In the genomic region with DNA sequence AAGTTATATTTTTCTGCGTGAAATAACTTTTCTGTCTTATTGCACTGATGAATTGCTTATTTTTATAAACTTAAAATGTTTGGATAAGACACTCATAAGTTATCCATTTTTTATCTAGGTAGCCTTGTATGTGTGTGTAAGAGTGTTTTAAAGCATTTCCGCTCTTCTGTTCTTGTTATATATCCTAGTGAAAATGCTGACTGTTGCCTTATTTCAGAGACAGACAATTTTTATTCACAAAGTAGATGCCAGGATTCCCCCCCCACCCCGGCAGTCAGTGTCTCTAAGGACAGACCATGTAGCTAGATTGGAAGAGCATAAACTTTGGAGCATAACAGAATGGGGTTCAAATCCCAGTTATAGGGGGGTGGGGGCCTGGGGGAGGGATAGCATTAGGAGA, we compare ENCODE assay signal across 10 cellular contexts. TPM values are rescaled to one million over a fixed set of nuclear protein-coding genes. Genes with fewer than 3 reads are reported as not detected.
DNase-seq lines count a peak whose midpoint lies in the region; TF ChIP-seq lines count a peak whose summit lies in the region.
"Had no signal": no experiment of that assay in that cellular context is flagged by ENCODE, and none has a peak within 500 bp of the region (broad histone marks: within the 10 kb centered on the region; RNA-seq: fewer than 3 reads in every experiment).

No MANE protein-coding gene starts in this region.

- H2AFZ ChIP-seq in OCI-LY1 (ENCODE audit: low read length) (no peak overlapping the region), neural progenitor cell (replicated peaks) (no peak overlapping the region)

- 60 to 90% methylated on average over 1 to 3 of the region's 3 CpGs for WGBS in ectodermal cell, 2 experiments

- peaks cover 2% of the 10 kb centered on the region for H3K27me3 Mint-ChIP-seq in neural progenitor cell (ENCODE audit: insufficient read depth, low read depth)

- H3K27ac Mint-ChIP-seq in neural progenitor cell: no peak overlapping the region

- H3K36me3 ChIP-seq in OCI-LY1 (ENCODE audit: insufficient read depth, low read length) (peaks cover 41% of the 10 kb centered on the region; the same call in 1 of the 2 replicates), ectodermal cell (ENCODE audit: control insufficient read depth, insufficient read depth, low read length) (peaks cover 2% of the 10 kb centered on the region), neural progenitor cell (no peaks in the 10 kb centered on the region)
- H3K36me3 ChIP-seq: gastrocnemius medialis had no signal

- H3K27ac ChIP-seq in OCI-LY1 (ENCODE audit: low read depth, low read length, poor library complexity, severe bottlenecking): peak overlapping the region; percentile 21
- H3K27ac ChIP-seq in ectodermal cell (ENCODE audit: insufficient read depth, low read depth, low read length, poor library complexity, severe bottlenecking): no peak overlapping the region
- H3K27ac ChIP-seq in neural progenitor cell: no peak overlapping the region

- H3K4me3 ChIP-seq in GM12864 (ENCODE audit: low read depth, low read length) (peak overlapping the region; percentile 21; the same call in 1 of the 2 replicates), OCI-LY1 (ENCODE audit: low read depth, low read length, poor library complexity, severe bottlenecking) (peak overlapping the region; percentile 87), ectodermal cell (ENCODE audit: insufficient read depth, low read depth, low read length) (peak overlapping the region; percentile 98), neural progenitor cell (peak overlapping the region; percentile 88)

- no peaks in the 10 kb centered on the region for H3K9me3 Mint-ChIP-seq in neural progenitor cell

- H3K4me1 Mint-ChIP-seq in neural progenitor cell: peaks cover 50% of the 10 kb centered on the region

- H3K4me2 ChIP-seq in OCI-LY1 (ENCODE audit: low read length) (peak overlapping the region; percentile 96), neural progenitor cell (peak overlapping the region; percentile 83)

- H3F3A ChIP-seq in OCI-LY1 (ENCODE audit: insufficient read depth, low read length): no peaks in the 10 kb centered on the region
- H3F3A ChIP-seq in neural progenitor cell (ENCODE audit: low read depth): peaks cover 15% of the 10 kb centered on the region

- peak overlapping the region; percentile 99 for H3K4me3 Mint-ChIP-seq in neural progenitor cell

- no peaks in the 10 kb centered on the region for H4K20me1 ChIP-seq in OCI-LY1 (ENCODE audit: insufficient read depth, low read length)
- H4K20me1 ChIP-seq in neural progenitor cell (ENCODE audit: low read depth): peaks cover 60% of the 10 kb centered on the region

- TF ChIP-seq CTCF in GM12864 (IDR thresholded peaks at IDR 0.05; ENCODE audit: low read depth, low read length, missing control alignments): no peak
- TF ChIP-seq CTCF in OCI-LY1 (IDR thresholded peaks at IDR 0.05; ENCODE audit: low read length): no peak
- TF ChIP-seq CTCF in neural progenitor cell (IDR thresholded peaks at IDR 0.05): no peak

- H3K4me1 ChIP-seq in OCI-LY1 (ENCODE audit: insufficient read depth, low read length, severe bottlenecking) (peaks cover 59% of the 10 kb centered on the region), ectodermal cell (ENCODE audit: control insufficient read depth, insufficient read depth, low read length) (peaks cover 18% of the 10 kb centered on the region), neural progenitor cell (peaks cover 36% of the 10 kb centered on the region)

- peaks cover 66% of the 10 kb centered on the region for H3K79me2 ChIP-seq in OCI-LY1 (ENCODE audit: insufficient read depth, low read length)
- peaks cover 66% of the 10 kb centered on the region for H3K79me2 ChIP-seq in neural progenitor cell (ENCODE audit: low read depth)

- DNase-seq in GM12864 (ENCODE audit: low read depth): no peak
- DNase-seq in neural progenitor cell (ENCODE audit: low spot score): no peak
- no peak for DNase-seq in cerebellum (ENCODE audit: low spot score)
- no peak for DNase-seq in stimulated activated CD4-positive, alpha-beta T cell treated with anti-CD3 and anti-CD28 coated beads, Interleukin-2, amount 100 ng/mL, for 48 hours
- DNase-seq in NCI-H1048 (lab: John Stamatoyannopoulos, UW): no peak
- no peak for DNase-seq in NCI-H2081 (lab: John Stamatoyannopoulos, UW)
- DNase-seq: gastrocnemius medialis, NCI-H2081 treated with DMSO at 0.1 percent for 48 hours had no signal

- peak overlapping the region; percentile 93 for H3K9ac ChIP-seq in OCI-LY1 (ENCODE audit: low read length)
- peak overlapping the region; percentile 85 for H3K9ac ChIP-seq in neural progenitor cell

- H3K27me3 ChIP-seq in OCI-LY1 (ENCODE audit: insufficient read depth, low read length) (no peaks in the 10 kb centered on the region), ectodermal cell (ENCODE audit: control insufficient read depth, insufficient read depth, low read length, poor library complexity, severe bottlenecking) (no peaks in the 10 kb centered on the region), neural progenitor cell (no peaks in the 10 kb centered on the region)
- H3K27me3 ChIP-seq: gastrocnemius medialis had no signal

- peaks cover 7% of the 10 kb centered on the region for H3K36me3 Mint-ChIP-seq in neural progenitor cell

- H3K9me2 ChIP-seq in OCI-LY1 (ENCODE audit: low read depth, low read length): no peaks in the 10 kb centered on the region

- H3K9me3 ChIP-seq in OCI-LY1 (ENCODE audit: low read length): no peaks in the 10 kb centered on the region
- H3K9me3 ChIP-seq in ectodermal cell (ENCODE audit: control insufficient read depth, low read length): no peaks in the 10 kb centered on the region
- no peaks in the 10 kb centered on the region for H3K9me3 ChIP-seq in neural progenitor cell (ENCODE audit: low read depth)
- H3K9me3 ChIP-seq: gastrocnemius medialis had no signal

RNA-seq across cellular contexts. Expression of a gene that starts 1.6 kb away (rescaled TPM):
- 110 TPM for polyA plus RNA-seq in ectodermal cell (2013, experiment 1 of 4)
- polyA plus RNA-seq in ectodermal cell (2013, experiment 2 of 4): 115 TPM
- polyA plus RNA-seq in ectodermal cell (2013, experiment 3 of 4): 84.3 TPM
- 88.4 TPM for polyA plus RNA-seq in ectodermal cell (2013, experiment 4 of 4)
- total RNA-seq in neural progenitor cell (ENCODE audit: low replicate concordance): 72.0 and 109 TPM in 2 replicates
- 41.3 TPM for total RNA-seq in cerebellum

Comparison
In these comparisons a context has a peak if more than half of its experiments do, and no peak if none do; other contexts are left out.
1. H3K4me3 ChIP-seq: peak in every context shown above with its lines; median percentile 98 in ectodermal cell; 88 in neural progenitor cell; 87 in OCI-LY1; 21 in GM12864.